In genomic region chr13:30173301-30173605, GRCh38 we compare ENCODE assay signal across 12 cellular contexts.
"Had no signal": no experiment of that assay in that cellular context is flagged by ENCODE, and none has a peak within 500 bp of the region (broad histone marks: within the 10 kb centered on the region; RNA-seq: fewer than 3 reads in every experiment).

No MANE protein-coding gene starts in this region.

- H3K27me3 Mint-ChIP-seq: activated B cell treated with CpG ODN at 0.5 μM for 24 hours had no signal

- H3K27ac ChIP-seq: parathyroid adenoma, sigmoid colon, stomach, thoracic aorta had no signal

- H2AFZ ChIP-seq: parathyroid adenoma had no signal

- H3K79me2 ChIP-seq: parathyroid adenoma had no signal

- H3K4me3 ChIP-seq: sigmoid colon, stomach, thoracic aorta had no signal

- H3K27me3 ChIP-seq: sigmoid colon, stomach had no signal

- H3K9ac ChIP-seq: parathyroid adenoma had no signal

- DNase-seq: activated B cell treated with CpG ODN at 0.5 μM for 24 hours; activated CD4-positive, alpha-beta T cell treated with anti-CD3 and anti-CD28 coated beads, Interleukin-2, amount 50 U/mL, for 1 hour; activated naive CD4-positive, alpha-beta T cell; hypothalamus; midbrain; sigmoid colon; stimulated activated CD4-positive, alpha-beta T cell treated with anti-CD3 and anti-CD28 coated beads, Interleukin-1b, Interleukin-23, amount 100 ng/mL, for 48 hours; stomach; SW 1271 had no signal

- H3K27ac Mint-ChIP-seq: activated B cell treated with CpG ODN at 0.5 μM for 24 hours; activated T-helper 1 cell treated with anti-CD3 and anti-CD28 coated beads, Interleukin-12 subunit alpha, Interleukin-12 subunit beta, Interleukin-2, Interleukin-4 antibody, amounts not matched to agents 30 ng/mL and 10 ng/mL and 1 ng/mL, durations not matched to agents 14 hours and 24 hours and 36 hours had no signal

- H3K9me3 ChIP-seq: sigmoid colon, stomach, thoracic aorta had no signal

- H3K4me3 Mint-ChIP-seq: activated B cell treated with CpG ODN at 0.5 μM for 24 hours; activated T-helper 1 cell treated with anti-CD3 and anti-CD28 coated beads, Interleukin-12 subunit alpha, Interleukin-12 subunit beta, Interleukin-2, Interleukin-4 antibody, amounts not matched to agents 30 ng/mL and 10 ng/mL and 1 ng/mL, durations not matched to agents 14 hours and 24 hours and 36 hours had no signal

- H3K9me3 Mint-ChIP-seq: activated B cell treated with CpG ODN at 0.5 μM for 24 hours; activated T-helper 1 cell treated with anti-CD3 and anti-CD28 coated beads, Interleukin-12 subunit alpha, Interleukin-12 subunit beta, Interleukin-2, Interleukin-4 antibody, amounts not matched to agents 30 ng/mL and 10 ng/mL and 1 ng/mL, durations not matched to agents 14 hours and 24 hours and 36 hours had no signal

- H3K4me1 ChIP-seq: parathyroid adenoma, sigmoid colon, stomach had no signal

- H3K36me3 ChIP-seq: sigmoid colon, stomach, thoracic aorta had no signal
